Comparison of ENCODE assay signal across 8 cellular contexts in the genomic region with DNA sequence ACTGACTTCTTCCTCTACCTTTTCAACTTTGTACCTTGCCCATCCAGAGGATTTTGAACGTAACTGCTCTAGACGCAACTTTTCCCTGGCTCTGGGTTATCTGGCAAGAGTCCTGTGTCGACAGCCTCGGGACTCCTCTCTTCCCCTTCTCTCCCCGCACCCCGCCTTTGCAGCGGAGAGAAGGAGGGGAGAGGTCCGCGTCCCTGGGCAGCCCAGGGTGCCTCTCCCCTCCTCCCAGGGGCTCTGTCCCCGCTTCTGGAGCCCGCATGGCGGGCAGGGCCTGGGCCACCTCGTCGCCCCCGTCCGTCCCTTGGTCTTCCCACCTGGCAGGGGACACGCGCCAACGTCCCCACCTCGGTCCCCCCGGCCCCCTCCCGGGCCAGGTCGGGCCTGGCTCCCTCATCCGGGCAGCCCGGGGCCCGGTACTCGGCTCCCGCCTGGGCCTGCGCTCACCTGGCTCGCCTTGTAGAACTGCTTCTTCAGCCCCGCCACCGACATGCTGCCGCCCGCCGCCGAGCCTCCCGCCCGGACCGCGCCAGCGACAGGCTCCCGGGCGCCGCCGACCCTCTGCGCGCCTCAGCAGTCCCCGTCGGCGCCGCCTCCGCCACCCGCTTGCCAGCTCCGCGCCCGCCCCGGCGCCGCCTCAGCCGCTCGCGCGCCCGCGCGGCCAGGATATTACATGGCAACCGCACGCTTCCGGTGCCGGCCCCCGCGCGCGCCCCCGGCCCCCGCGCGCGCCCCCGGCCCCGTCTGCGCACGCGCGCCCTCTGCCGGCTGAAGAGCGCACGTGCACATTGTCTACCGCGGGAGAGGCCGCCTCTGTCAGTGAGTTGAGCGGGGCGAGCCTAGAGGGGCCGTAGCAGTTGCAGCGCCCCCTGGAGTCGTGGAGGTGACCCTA. TPM values are rescaled to one million over a fixed set of nuclear protein-coding genes. Genes with fewer than 3 reads are reported as not detected.
DNase-seq lines count a peak whose midpoint lies in the region; ATAC-seq and TF ChIP-seq lines count a peak whose summit lies in the region.

A gene with protein sequence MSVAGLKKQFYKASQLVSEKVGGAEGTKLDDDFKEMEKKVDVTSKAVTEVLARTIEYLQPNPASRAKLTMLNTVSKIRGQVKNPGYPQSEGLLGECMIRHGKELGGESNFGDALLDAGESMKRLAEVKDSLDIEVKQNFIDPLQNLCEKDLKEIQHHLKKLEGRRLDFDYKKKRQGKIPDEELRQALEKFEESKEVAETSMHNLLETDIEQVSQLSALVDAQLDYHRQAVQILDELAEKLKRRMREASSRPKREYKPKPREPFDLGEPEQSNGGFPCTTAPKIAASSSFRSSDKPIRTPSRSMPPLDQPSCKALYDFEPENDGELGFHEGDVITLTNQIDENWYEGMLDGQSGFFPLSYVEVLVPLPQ (minus strand): TSS at position 677 of the 898 bp plus-strand sequence. CDS start 179 bp downstream, at position 498.

- H3K27me3 ChIP-seq in BLaER1 treated with 17β-estradiol and CSF1 and Interleukin-3, amounts not matched to agents 10 nM and 100 nM: no peaks in the 10 kb centered on the region
- H3K27me3 ChIP-seq in left lung: no peaks in the 10 kb centered on the region

- no peaks in the 10 kb centered on the region for H3K27me3 Mint-ChIP-seq in activated CD4-positive, alpha-beta T cell treated with anti-CD3 and anti-CD28 coated beads, Interleukin-2, amount 10 ng/mL, durations not matched to agents 24 days and 14 days

- H4K20me1 ChIP-seq in BLaER1 treated with 17β-estradiol and CSF1 and Interleukin-3, amounts not matched to agents 10 nM and 100 nM: peaks cover 40 to 76% (median 66%) of the 10 kb centered on the region in 11 experiments

- H3K27ac ChIP-seq in BLaER1 treated with 17β-estradiol and CSF1 and Interleukin-3, amounts not matched to agents 10 nM and 100 nM: peak within 1 kb of the TSS; percentile 94 to 99 (median 98)
- peak within 1 kb of the TSS; percentile 93 to 99 for H3K27ac ChIP-seq in left lung

- peaks cover 54% of the 10 kb centered on the region for H3K4me1 Mint-ChIP-seq in activated CD4-positive, alpha-beta T cell treated with anti-CD3 and anti-CD28 coated beads, Interleukin-2, amount 10 ng/mL, durations not matched to agents 24 days and 14 days

- H3K9ac ChIP-seq in BLaER1 treated with 17β-estradiol and CSF1 and Interleukin-3, amounts not matched to agents 10 nM and 100 nM: peak within 1 kb of the TSS; percentile 97 to 100 (median 99)

- peak within 1 kb of the TSS; percentile 96 for H3K27ac Mint-ChIP-seq in activated CD4-positive, alpha-beta T cell treated with anti-CD3 and anti-CD28 coated beads, Interleukin-2, amount 10 ng/mL, durations not matched to agents 24 days and 14 days

- H3K36me3 Mint-ChIP-seq in activated CD4-positive, alpha-beta T cell treated with anti-CD3 and anti-CD28 coated beads, Interleukin-2, amount 10 ng/mL, durations not matched to agents 24 days and 14 days (ENCODE audit: low read depth): peaks cover 41% of the 10 kb centered on the region

- H3K4me3 ChIP-seq in BLaER1 treated with 17β-estradiol and CSF1 and Interleukin-3, amounts not matched to agents 10 nM and 100 nM: peak within 1 kb of the TSS; percentile 86 to 100 (median 96)
- H3K4me3 ChIP-seq in left lung: peak within 1 kb of the TSS; percentile 97 to 98

- peak; percentile 92 to 94 for TF ChIP-seq CTCF in left lung (IDR thresholded peaks at IDR 0.05)

- H3K9me3 ChIP-seq in BLaER1 treated with 17β-estradiol and CSF1 and Interleukin-3, amounts not matched to agents 10 nM and 100 nM (replicated peaks in 1 of 11): peaks cover 0 to 3% (median 0%) of the 10 kb centered on the region in 11 experiments; a peak in 1 of 22 replicates
- no peaks in the 10 kb centered on the region for H3K9me3 ChIP-seq in left lung

- H3K4me3 Mint-ChIP-seq in activated CD4-positive, alpha-beta T cell treated with anti-CD3 and anti-CD28 coated beads, Interleukin-2, amount 10 ng/mL, durations not matched to agents 24 days and 14 days: peak within 1 kb of the TSS; percentile 98

- H3K4me1 ChIP-seq in BLaER1 treated with 17β-estradiol and CSF1 and Interleukin-3, amounts not matched to agents 10 nM and 100 nM: peaks cover 54 to 67% (median 65%) of the 10 kb centered on the region in 10 experiments
- H3K4me1 ChIP-seq in left lung: peaks cover 14 to 67% of the 10 kb centered on the region in 2 donors

- H3K36me3 ChIP-seq in BLaER1 treated with 17β-estradiol and CSF1 and Interleukin-3, amounts not matched to agents 10 nM and 100 nM: peaks cover 31 to 54% (median 39%) of the 10 kb centered on the region in 11 experiments; a peak in 21 of 22 replicates
- peaks cover 0 to 21% of the 10 kb centered on the region in 2 donors for H3K36me3 ChIP-seq in left lung

- DNase-seq in NCI-H524 treated with DMSO at 0.1 percent for 48 hours (lab: John Stamatoyannopoulos, UW): peak; percentile 68
- peak; percentile 97 for DNase-seq in activated CD4-positive, alpha-beta T cell treated with anti-CD3 and anti-CD28 coated beads, Interleukin-2, amount 10 ng/mL, durations not matched to agents 24 days and 14 days
- peak; percentile 95 for DNase-seq in dedifferentiated amniotic fluid mesenchymal stem cell (ENCODE audit: extremely low spot score)
- peak; percentile 94 to 97 for DNase-seq in left lung
- DNase-seq in stimulated activated CD4-positive, alpha-beta T cell treated with anti-CD3 and anti-CD28 coated beads, Interleukin-2, amount 100 ng/mL, for 48 hours: peak; percentile 91 to 97

- intact Hi-C loops in activated CD4-positive, alpha-beta T cell treated with anti-CD3 and anti-CD28 coated beads, Interleukin-2, amount 10 ng/mL, durations not matched to agents 24 days and 14 days (cut with micrococcal nuclease): loop anchor here (1.0 to 5.0 kb wide), 3 partner anchors 31 to 133 kb away; a partner anchor contains a TSS
- intact Hi-C loops in left lung (cut with DNase I): no loop called here

- ATAC-seq in GM19324 (IDR thresholded peaks at IDR 0.05; ENCODE audit: low FRiP score, unreplicated experiment) (peak; percentile 78), HG03460 (IDR thresholded peaks at IDR 0.05; ENCODE audit: unreplicated experiment) (peak; percentile 47), left lung (peak; percentile 82)

- peak within 1 kb of the TSS; percentile 86 to 97 (median 94) for H3K4me2 ChIP-seq in BLaER1 treated with 17β-estradiol and CSF1 and Interleukin-3, amounts not matched to agents 10 nM and 100 nM

- H3K9me3 Mint-ChIP-seq in activated CD4-positive, alpha-beta T cell treated with anti-CD3 and anti-CD28 coated beads, Interleukin-2, amount 10 ng/mL, durations not matched to agents 24 days and 14 days: no peaks in the 10 kb centered on the region

RNA-seq across cellular contexts. Expression of the gene that starts here (rescaled TPM):
- total RNA-seq in activated CD4-positive, alpha-beta T cell treated with anti-CD3 and anti-CD28 coated beads, Interleukin-2, amount 10 ng/mL, durations not matched to agents 24 days and 14 days: 53.8 and 56.8 TPM in 2 replicates
- total RNA-seq in left lung: 10 to 100 TPM; 64.6 to 71.8 TPM

Comparison
In these comparisons a context has a peak if more than half of its experiments do, and no peak if none do; other contexts are left out.
1. Peak in every context shown above with its lines: DNase-seq, ATAC-seq, H3K4me3 ChIP-seq and H3K27ac ChIP-seq.